Comparison of ENCODE assay signal across 25 cellular contexts in the genomic region with DNA sequence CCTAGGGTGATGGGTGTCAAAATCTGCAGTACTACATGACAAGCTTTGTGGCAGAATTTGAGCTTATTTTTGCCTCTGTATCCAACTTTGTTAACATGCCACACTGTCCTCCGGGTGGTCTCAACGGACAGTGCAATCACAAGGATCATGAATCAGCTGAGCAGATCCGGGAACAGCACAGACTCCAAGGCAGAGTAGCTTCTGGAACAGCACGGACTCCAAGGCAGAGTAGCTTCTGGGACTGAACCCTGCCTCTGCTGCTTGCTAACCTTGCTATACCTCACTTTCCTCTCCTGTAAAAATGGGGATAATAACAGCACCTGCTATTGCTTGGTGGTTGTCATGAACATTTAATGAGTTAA.
A peak's percentile ranks its signal among the peaks of the same experiment; 100 is the strongest.
DNase-seq lines count a peak whose midpoint lies in the region; ATAC-seq, FAIRE-seq and TF ChIP-seq lines count a peak whose summit lies in the region.
"Had no signal": no experiment of that assay in that cellular context is flagged by ENCODE, and none has a peak within 500 bp of the region (broad histone marks: within the 10 kb centered on the region; RNA-seq: fewer than 3 reads in every experiment).

No MANE protein-coding gene starts in this region.

- H4K20me1 ChIP-seq in fibroblast of lung (ENCODE audit: control insufficient read depth, extremely low read depth, insufficient read depth, low read length) = no peaks in the 10 kb centered on the region

- H3K27me3 ChIP-seq in fibroblast of lung (ENCODE audit: control insufficient read depth, insufficient read depth, low read length) (no peaks in the 10 kb centered on the region), skeletal muscle satellite cell (ENCODE audit: control insufficient read depth, insufficient read depth, low read length) (no peaks in the 10 kb centered on the region)
- H3K27me3 ChIP-seq: right lobe of liver had no signal

- H3K4me2 ChIP-seq in fibroblast of lung (ENCODE audit: extremely low read depth, insufficient read depth, low read length) (peak overlapping the region; percentile 72), skeletal muscle satellite cell (ENCODE audit: low read length) (peak overlapping the region; percentile 74)

- TF ChIP-seq CTCF in fibroblast of lung (conservative IDR thresholded peaks at IDR 0.05 in 1 of 2, IDR thresholded peaks at IDR 0.05 in 1 of 2; ENCODE audit: low read depth in 1 of 2, low read length in 2 of 2) = no peak

- ATAC-seq in HG03460 (IDR thresholded peaks at IDR 0.05; ENCODE audit: unreplicated experiment) (no peak), GM21423 (IDR thresholded peaks at IDR 0.05; ENCODE audit: unreplicated experiment) (no peak), GM19035 (IDR thresholded peaks at IDR 0.05; ENCODE audit: unreplicated experiment) (no peak)
- ATAC-seq: right lobe of liver had no signal

- H3K9me3 ChIP-seq in fibroblast of lung (ENCODE audit: control insufficient read depth, insufficient read depth, low read depth, low read length) (no peaks in the 10 kb centered on the region), skeletal muscle satellite cell (replicated peaks; ENCODE audit: low read length) (no peaks in the 10 kb centered on the region)
- H3K9me3 ChIP-seq: esophagus squamous epithelium, right lobe of liver, upper lobe of right lung had no signal

- H3K4me1 ChIP-seq in fibroblast of lung (ENCODE audit: control insufficient read depth, extremely low read depth, insufficient read depth, low read length) (peaks cover 23% of the 10 kb centered on the region), skeletal muscle satellite cell (ENCODE audit: control insufficient read depth, insufficient read depth, low read length) (peaks cover 58% of the 10 kb centered on the region)
- H3K4me1 ChIP-seq: right lobe of liver, upper lobe of right lung had no signal

- DNase-seq in AG08396 (ENCODE audit: low spot score) = peak; percentile 15
- DNase-seq in RCC 7860 (ENCODE audit: low spot score) = peak; percentile 12
- no peak for DNase-seq in fibroblast of lung (ENCODE audit: low read depth in 2 of 2)
- no peak for DNase-seq in NCI-H2081 treated with DMSO at 0.1 percent for 48 hours (lab: John Stamatoyannopoulos, UW)
- DNase-seq: activated CD4-positive, alpha-beta T cell treated with anti-CD3 and anti-CD28 coated beads, Interleukin-2, amount 10 ng/mL, durations not matched to agents 7 days and 5 days; activated CD8-positive, alpha-beta memory T cell treated with anti-CD3 and anti-CD28 coated beads, Interleukin-2, amount 50 U/mL, for 4 hours; activated gamma-delta T cell treated with Interleukin-2 at 50 U/mL for 16 hours; CD4-positive, CD25-positive, alpha-beta regulatory T cell; effector CD8-positive, alpha-beta T cell; esophagus squamous epithelium; KG1; naive B cell; NCI-H187 treated with DMSO at 0.1 percent for 48 hours; NCI-H345; right lobe of liver; stimulated activated CD4-positive, alpha-beta T cell treated with anti-CD3 and anti-CD28 coated beads, Interleukin-1b, Interleukin-23, amount 100 ng/mL, for 48 hours; stimulated activated naive CD4-positive, alpha-beta T cell; T-helper 1 cell; upper lobe of right lung had no signal

- H3K9ac ChIP-seq in fibroblast of lung (ENCODE audit: insufficient read depth, low read length) = peak overlapping the region; percentile 16
- peak overlapping the region; percentile 58 for H3K9ac ChIP-seq in skeletal muscle satellite cell (ENCODE audit: low read depth, low read length)

- H3K4me3 ChIP-seq in fibroblast of lung (replicated peaks in 1 of 4; ENCODE audit: control extremely low read depth in 1 of 4, insufficient read depth in 1 of 4, low read depth in 3 of 4, low read length in 4 of 4) (no peak overlapping the region), skeletal muscle satellite cell (ENCODE audit: low read length) (peak overlapping the region; percentile 1)
- H3K4me3 ChIP-seq: esophagus squamous epithelium, lung, right lobe of liver, upper lobe of right lung had no signal

- peak overlapping the region; percentile 69 for H3K27ac ChIP-seq in fibroblast of lung (ENCODE audit: insufficient read depth, low read length)
- H3K27ac ChIP-seq: right lobe of liver, upper lobe of right lung had no signal

- H2AFZ ChIP-seq in fibroblast of lung (ENCODE audit: low read length) = no peak overlapping the region

- no peaks in the 10 kb centered on the region for H3K36me3 ChIP-seq in fibroblast of lung (ENCODE audit: control insufficient read depth, insufficient read depth, low read length)
- H3K36me3 ChIP-seq in skeletal muscle satellite cell (ENCODE audit: insufficient read depth, low read length) = no peaks in the 10 kb centered on the region
- H3K36me3 ChIP-seq: esophagus squamous epithelium, right lobe of liver, upper lobe of right lung had no signal

- no peak for FAIRE-seq in RCC 7860 (lab: Jason Lieb, UNC)
- FAIRE-seq: GM12892 had no signal

- no peaks in the 10 kb centered on the region for H3K79me2 ChIP-seq in fibroblast of lung (ENCODE audit: control insufficient read depth, insufficient read depth, low read length)

Comparison
In these comparisons a context has a peak if more than half of its experiments do, and no peak if none do; other contexts are left out.
1. DNase-seq: peak in AG08396 (single experiment) and RCC 7860 (single experiment); none in fibroblast of lung (0 of 2) and NCI-H2081 treated with DMSO at 0.1 percent for 48 hours (single experiment).